In the genomic region with DNA sequence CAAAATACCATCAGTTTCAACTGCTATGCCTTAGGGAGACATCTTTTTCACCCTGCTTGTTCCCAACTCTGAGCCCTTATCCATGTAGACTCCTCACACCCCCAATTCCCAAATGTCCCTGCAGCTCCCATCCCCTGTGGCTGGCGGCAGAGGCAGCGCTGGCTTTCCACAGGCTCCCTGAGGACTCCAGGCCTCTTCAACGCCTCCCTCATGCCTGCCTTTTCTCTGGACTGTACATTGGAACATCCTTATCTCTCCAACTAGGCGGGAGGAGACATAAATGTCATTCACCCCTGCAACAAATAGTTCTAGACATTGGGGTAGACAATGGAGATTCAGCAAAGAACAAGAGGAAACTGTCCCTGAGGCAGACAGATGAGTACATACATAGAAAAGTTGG, we compare ENCODE assay signal across 28 cellular contexts.
"Had no signal": no experiment of that assay in that cellular context is flagged by ENCODE, and none has a peak within 500 bp of the region (broad histone marks: within the 10 kb centered on the region; RNA-seq: fewer than 3 reads in every experiment).

No MANE protein-coding gene starts in this region.

- H3K36me3 ChIP-seq: brain microvascular endothelial cell, SJCRH30 had no signal

- H3K9me3 ChIP-seq: SJCRH30 had no signal

- DNase-seq: activated B cell treated with CpG ODN at 0.5 μM for 24 hours; activated CD4-positive, alpha-beta T cell treated with anti-CD3 and anti-CD28 coated beads for 1 hour; activated CD4-positive, alpha-beta T cell treated with anti-CD3 and anti-CD28 coated beads, Interleukin-2, amount 10 ng/mL, durations not matched to agents 24 days and 14 days; activated CD4-positive, alpha-beta T cell treated with anti-CD3 and anti-CD28 coated beads, Interleukin-2, amount 50 U/mL, for 48 hours; activated CD8-positive, alpha-beta memory T cell treated with anti-CD3 and anti-CD28 coated beads, Interleukin-2, amount 10 ng/mL, durations not matched to agents 7 days and 5 days; activated effector memory CD4-positive, alpha-beta T cell treated with anti-CD3 and anti-CD28 coated beads, Interleukin-2, amount 50 U/mL, for 16 hours; activated naive CD4-positive, alpha-beta T cell treated with Interleukin-2 at 50 U/mL for 16 hours; activated naive CD8-positive, alpha-beta T cell treated with anti-CD3 and anti-CD28 coated beads, Interleukin-2, amount 50 U/mL, for 24 hours; activated T-cell treated with anti-CD3 and anti-CD28 coated beads, Interleukin-2, amount 50 U/mL, for 4 hours; amygdala; brain microvascular endothelial cell; cerebellar nuclear complex; Kasumi-1; KBM-7; NCI-H1048; NCI-H146; NCI-H187 treated with DMSO at 0.1 percent for 48 hours; NCI-H2171; NCI-H2227 treated with DMSO at 0.1 percent for 48 hours; NCI-H510A; NCI-H526 treated with DMSO at 0.1 percent for 48 hours; NCI-H82; SW 1271 had no signal

- ATAC-seq: activated CD8-positive, alpha-beta memory T cell treated with anti-CD3 and anti-CD28 coated beads, Interleukin-2, amount 10 ng/mL, durations not matched to agents 7 days and 5 days; activated naive CD4-positive, alpha-beta T cell treated with anti-CD3 and anti-CD28 coated beads, Interleukin-2, amount 50 U/mL, for 72 hours; activated naive CD8-positive, alpha-beta T cell treated with anti-CD3 and anti-CD28 coated beads, Interleukin-2, amount 50 U/mL, for 24 hours; activated T-cell treated with anti-CD3 and anti-CD28 coated beads, Interleukin-2, amount 50 U/mL, for 4 hours; SK-N-SH treated with all-trans-retinoic acid at 6 μM for 48 hours had no signal

- H3K27ac Mint-ChIP-seq: activated B cell treated with CpG ODN at 0.5 μM for 24 hours; activated CD4-positive, alpha-beta T cell treated with anti-CD3 and anti-CD28 coated beads, Interleukin-2, amount 10 ng/mL, durations not matched to agents 24 days and 14 days; activated CD8-positive, alpha-beta memory T cell treated with anti-CD3 and anti-CD28 coated beads, Interleukin-2, amount 10 ng/mL, durations not matched to agents 7 days and 5 days; activated naive CD4-positive, alpha-beta T cell treated with anti-CD3 and anti-CD28 coated beads, Interleukin-2, amount 50 U/mL, for 72 hours; activated naive CD8-positive, alpha-beta T cell treated with anti-CD3 and anti-CD28 coated beads, Interleukin-2, amount 50 U/mL, for 24 hours; T-helper 1 cell treated with Interleukin-12 subunit alpha and Interleukin-12 subunit beta and Interleukin-4 antibody, amounts not matched to agents 30 μg/mL and 1 μg/mL, for 36 hours had no signal

- H3K27ac ChIP-seq: brain microvascular endothelial cell, SJCRH30 had no signal

- H3K36me3 Mint-ChIP-seq: activated CD8-positive, alpha-beta memory T cell treated with anti-CD3 and anti-CD28 coated beads, Interleukin-2, amount 10 ng/mL, durations not matched to agents 7 days and 5 days; activated naive CD4-positive, alpha-beta T cell treated with anti-CD3 and anti-CD28 coated beads, Interleukin-2, amount 50 U/mL, for 72 hours had no signal

- H3K4me3 Mint-ChIP-seq: activated B cell treated with CpG ODN at 0.5 μM for 24 hours; activated CD4-positive, alpha-beta T cell treated with anti-CD3 and anti-CD28 coated beads, Interleukin-2, amount 10 ng/mL, durations not matched to agents 24 days and 14 days; activated CD8-positive, alpha-beta memory T cell treated with anti-CD3 and anti-CD28 coated beads, Interleukin-2, amount 10 ng/mL, durations not matched to agents 7 days and 5 days; activated naive CD8-positive, alpha-beta T cell treated with anti-CD3 and anti-CD28 coated beads, Interleukin-2, amount 50 U/mL, for 24 hours; activated T-cell treated with anti-CD3 and anti-CD28 coated beads, Interleukin-2, amount 50 U/mL, for 4 hours; T-helper 1 cell treated with Interleukin-12 subunit alpha and Interleukin-12 subunit beta and Interleukin-4 antibody, amounts not matched to agents 30 μg/mL and 1 μg/mL, for 36 hours had no signal

- H3K27me3 ChIP-seq: brain microvascular endothelial cell, SJCRH30 had no signal

- H3K4me3 ChIP-seq: SJCRH30 had no signal

- FAIRE-seq: astrocyte had no signal

- H3K9me3 Mint-ChIP-seq: activated CD4-positive, alpha-beta T cell treated with anti-CD3 and anti-CD28 coated beads, Interleukin-2, amount 10 ng/mL, durations not matched to agents 24 days and 14 days; activated naive CD4-positive, alpha-beta T cell treated with anti-CD3 and anti-CD28 coated beads, Interleukin-2, amount 50 U/mL, for 72 hours; activated naive CD8-positive, alpha-beta T cell treated with anti-CD3 and anti-CD28 coated beads, Interleukin-2, amount 50 U/mL, for 24 hours; activated T-cell treated with anti-CD3 and anti-CD28 coated beads, Interleukin-2, amount 50 U/mL, for 4 hours; T-helper 1 cell treated with Interleukin-12 subunit alpha and Interleukin-12 subunit beta and Interleukin-4 antibody, amounts not matched to agents 30 μg/mL and 1 μg/mL, for 36 hours had no signal

- H3K4me1 Mint-ChIP-seq: activated B cell treated with CpG ODN at 0.5 μM for 24 hours; activated CD4-positive, alpha-beta T cell treated with anti-CD3 and anti-CD28 coated beads, Interleukin-2, amount 10 ng/mL, durations not matched to agents 24 days and 14 days; activated CD8-positive, alpha-beta memory T cell treated with anti-CD3 and anti-CD28 coated beads, Interleukin-2, amount 10 ng/mL, durations not matched to agents 7 days and 5 days; activated naive CD8-positive, alpha-beta T cell treated with anti-CD3 and anti-CD28 coated beads, Interleukin-2, amount 50 U/mL, for 24 hours had no signal
